9 cellular contexts compared by ENCODE assay signal in the genomic region with DNA sequence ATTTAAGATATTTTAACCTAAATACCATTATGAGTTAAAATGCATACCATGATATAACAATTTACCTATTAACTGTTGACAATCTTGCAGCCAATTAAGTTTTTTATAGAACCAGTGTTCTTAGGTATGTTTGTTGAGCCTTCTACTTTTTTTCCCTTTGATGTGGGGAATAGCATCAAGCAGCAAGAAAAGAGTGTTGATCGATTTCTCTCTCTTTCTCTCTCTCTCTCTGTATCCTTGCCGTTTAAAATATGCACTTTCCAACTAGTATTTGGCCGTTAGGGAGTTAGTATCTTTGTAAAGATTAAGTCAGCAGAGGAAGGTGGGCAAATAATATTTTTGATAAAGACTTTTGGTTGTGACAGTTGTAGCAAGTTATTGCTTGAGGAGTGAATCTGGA. TPM values are rescaled to one million over a fixed set of nuclear protein-coding genes. Genes with fewer than 3 reads are reported as not detected.
DNase-seq lines count a peak whose midpoint lies in the region; ATAC-seq, FAIRE-seq and TF ChIP-seq lines count a peak whose summit lies in the region.
"Had no signal": no experiment of that assay in that cellular context is flagged by ENCODE, and none has a peak within 500 bp of the region (broad histone marks: within the 10 kb centered on the region; RNA-seq: fewer than 3 reads in every experiment).

No MANE protein-coding gene starts in this region.

- WGBS in heart right ventricle, 2 donors: 9 to 13% methylated on average over 3 of the region's 3 CpGs
- WGBS in K562 (ENCODE audit: insufficient coverage, low coverage, missing lambda C conversion rate): 0% methylated on average over 3 of the region's 3 CpGs
- WGBS in urinary bladder: 21% methylated on average over 3 of the region's 3 CpGs

- H3K27ac ChIP-seq in heart right ventricle (peak overlapping the region; percentile 61 to 99 (median 95)), K562 (ENCODE audit: extremely low read depth, low read depth, low read length) (peak overlapping the region; percentile 85), mucosa of rectum (ENCODE audit: low read depth in 2 of 2, low read length in 2 of 2) (peak overlapping the region; percentile 93 to 99), urinary bladder (ENCODE audit: low read depth) (peak overlapping the region; percentile 90)

- H3K9ac ChIP-seq in K562 (ENCODE audit: insufficient read depth in 1 of 2, low read depth in 2 of 2, low read length in 2 of 2): peak overlapping the region in 1 of 2 experiments; percentile 90; a peak in 2 of 4 replicates
- H3K9ac ChIP-seq in mucosa of rectum (ENCODE audit: low read depth in 1 of 2, low read length in 2 of 2): peak overlapping the region in 1 of 2 donors; percentile 80

- no TSS peak for BruUV-seq in K562 (replicated peaks; lab: Mats Ljungman, UMichigan)

- H3K27me3 ChIP-seq in heart right ventricle (no peaks in the 10 kb centered on the region), K562 (ENCODE audit: control insufficient read depth in 2 of 2, insufficient read depth in 2 of 2, low read length in 2 of 2) (no peaks in the 10 kb centered on the region), mucosa of rectum (ENCODE audit: control insufficient read depth in 2 of 2, insufficient read depth in 2 of 2, low read length in 2 of 2) (no peaks in the 10 kb centered on the region)

- H3K4me1 ChIP-seq in heart right ventricle: peaks cover 21 to 78% (median 75%) of the 10 kb centered on the region in 9 donors
- peaks cover 0 to 29% of the 10 kb centered on the region in 2 experiments; a peak in 3 of 5 replicates for H3K4me1 ChIP-seq in K562 (replicated peaks in 1 of 2; ENCODE audit: control insufficient read depth in 2 of 2, insufficient read depth in 2 of 2, low read length in 2 of 2)
- H3K4me1 ChIP-seq in mucosa of rectum (ENCODE audit: control insufficient read depth in 2 of 2, insufficient read depth in 2 of 2, low read length in 2 of 2): peaks cover 60 to 78% of the 10 kb centered on the region in 2 donors
- no peaks in the 10 kb centered on the region for H3K4me1 ChIP-seq in urinary bladder (ENCODE audit: insufficient read depth)

- CTCF ChIA-PET in K562 (lab: Yijun Ruan, JAX; ENCODE audit: low intra/inter-chr PET ratio): no interaction called here

- FAIRE-seq in K562 (lab: Jason Lieb, UNC): no peak

- H3K9me1 ChIP-seq in K562 (ENCODE audit: control insufficient read depth, insufficient read depth, low read length): no peaks in the 10 kb centered on the region

- H4K20me1 ChIP-seq in K562 (replicated peaks; ENCODE audit: control insufficient read depth, insufficient read depth, low read length): 0 out of 2 replicates have a peak, but pooled peaks cover 4% of the 10 kb centered on the region

- TF ChIP-seq CTCF in heart right ventricle (IDR thresholded peaks at IDR 0.05) (no peak), K562 (IDR thresholded peaks at IDR 0.05 in 2 of 3, conservative IDR thresholded peaks at IDR 0.05 in 1 of 3; ENCODE audit: insufficient read depth in 2 of 3, low read depth in 1 of 3, low read length in 3 of 3) (no peak)

- H3K4me3 ChIP-seq in heart right ventricle: peak overlapping the region in 7 of 10 donors; percentile 31 to 70 (median 63)
- peak overlapping the region; percentile 51 for H3K4me3 ChIP-seq in K562
- peak overlapping the region; percentile 6 to 72 for H3K4me3 ChIP-seq in mucosa of rectum (ENCODE audit: low read length in 2 of 2)
- H3K4me3 ChIP-seq in urinary bladder (ENCODE audit: low read depth, low read length): no peak overlapping the region

- intact Hi-C loops in heart right ventricle (cut with DNase I) (no loop called here), Right ventricle myocardium superior (cut with DNase I) (no loop called here), K562 (cut with micrococcal nuclease) (no loop called here)

- H3K36me3 ChIP-seq in heart right ventricle: peaks cover 0 to 31% (median 0%) of the 10 kb centered on the region in 9 donors
- H3K36me3 ChIP-seq in K562 (ENCODE audit: control insufficient read depth, insufficient read depth, low read length): peaks cover 65% of the 10 kb centered on the region
- H3K36me3 ChIP-seq in mucosa of rectum (ENCODE audit: control insufficient read depth in 2 of 2, insufficient read depth in 2 of 2, low read length in 2 of 2): peaks cover 0 to 9% of the 10 kb centered on the region in 2 donors
- H3K36me3 ChIP-seq in urinary bladder (ENCODE audit: insufficient read depth): peaks cover 2% of the 10 kb centered on the region

- ATAC-seq in heart right ventricle: no peak
- no peak for ATAC-seq in Right ventricle myocardium superior (ENCODE audit: poor library complexity)
- ATAC-seq in K562: no peak
- no peak for ATAC-seq in HG02642 (IDR thresholded peaks at IDR 0.05; ENCODE audit: poor library complexity, unreplicated experiment)

- peaks cover 99% of the 10 kb centered on the region for H3K79me2 ChIP-seq in K562 (ENCODE audit: control insufficient read depth, insufficient read depth, low read length)

- no peak for TF ChIP-seq POLR2A in K562 (conservative IDR thresholded peaks at IDR 0.05)

- POLR2A ChIA-PET in K562 (lab: Yijun Ruan, JAX): interaction anchor here (1.8 to 8.9 kb wide), 4 partner anchors 10 to 105 kb away, joined by 6 to 109 read pairs (median 58); no protein-coding TSS in a partner anchor

- H3K9me3 ChIP-seq in heart right ventricle: no peaks in the 10 kb centered on the region
- no peaks in the 10 kb centered on the region for H3K9me3 ChIP-seq in K562 (replicated peaks; ENCODE audit: control insufficient read depth, insufficient read depth, low read depth, low read length)
- no peaks in the 10 kb centered on the region for H3K9me3 ChIP-seq in mucosa of rectum (ENCODE audit: control insufficient read depth in 2 of 2, low read length in 2 of 2)

- in situ Hi-C loops in K562 (cut with MboI): no loop called here

- TF ChIP-seq RAD21 in K562 (CRISPR knock-in tag; conservative IDR thresholded peaks at IDR 0.05 in 1 of 2, IDR thresholded peaks at IDR 0.05 in 1 of 2): no peak

- peak overlapping the region; percentile 89 for H3K4me2 ChIP-seq in K562 (ENCODE audit: insufficient read depth, low read length)

- H2AFZ ChIP-seq in K562 (ENCODE audit: low read depth, low read length): no peak overlapping the region

- TF ChIP-seq EP300 in K562 (IDR thresholded peaks at IDR 0.05; ENCODE audit: low read length): no peak

- DNase-seq in heart right ventricle: no peak
- no peak for DNase-seq in Right ventricle myocardium superior
- DNase-seq in K562 (ENCODE audit: extremely low read depth in 1 of 4, low spot score in 3 of 4): no peak
- DNase-seq in NCI-H187 (lab: John Stamatoyannopoulos, UW): no peak
- no peak for DNase-seq in NK-92 treated with Interleukin-12 subunit alpha and Interleukin-12 subunit beta, amount 100 ng/mL, for 24 hours (lab: John Stamatoyannopoulos, UW)
- DNase-seq: NCI-H1048 had no signal

TF ChIP-seq in K562, 482 proteins besides CTCF, POLR2A, EP300 and RAD21:
- peak; percentile 11; the same call in 1 of the 2 replicates for TF ChIP-seq FOXM1 (IDR thresholded peaks at IDR 0.05; ENCODE audit: low read depth)
- TF ChIP-seq FOXM1 (CRISPR knock-in tag; IDR thresholded peaks at IDR 0.05; ENCODE audit: low read depth): no peak
- no peak for TF ChIP-seq COPS2 (conservative IDR thresholded peaks at IDR 0.05)
- TF ChIP-seq, protein P1, sequence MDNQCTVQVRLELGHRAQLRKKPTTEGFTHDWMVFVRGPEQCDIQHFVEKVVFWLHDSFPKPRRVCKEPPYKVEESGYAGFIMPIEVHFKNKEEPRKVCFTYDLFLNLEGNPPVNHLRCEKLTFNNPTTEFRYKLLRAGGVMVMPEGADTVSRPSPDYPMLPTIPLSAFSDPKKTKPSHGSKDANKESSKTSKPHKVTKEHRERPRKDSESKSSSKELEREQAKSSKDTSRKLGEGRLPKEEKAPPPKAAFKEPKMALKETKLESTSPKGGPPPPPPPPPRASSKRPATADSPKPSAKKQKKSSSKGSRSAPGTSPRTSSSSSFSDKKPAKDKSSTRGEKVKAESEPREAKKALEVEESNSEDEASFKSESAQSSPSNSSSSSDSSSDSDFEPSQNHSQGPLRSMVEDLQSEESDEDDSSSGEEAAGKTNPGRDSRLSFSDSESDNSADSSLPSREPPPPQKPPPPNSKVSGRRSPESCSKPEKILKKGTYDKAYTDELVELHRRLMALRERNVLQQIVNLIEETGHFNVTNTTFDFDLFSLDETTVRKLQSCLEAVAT (IDR thresholded peaks at IDR 0.05): peak; percentile 66 to 70
- peak; percentile 55; the same call in 1 of the 2 replicates for TF ChIP-seq LEF1 (IDR thresholded peaks at IDR 0.05)
- TF ChIP-seq PTBP1 (IDR thresholded peaks at IDR 0.05; ENCODE audit: low read depth, low read length): no peak
- peak; percentile 19 for TF ChIP-seq BRD9 (IDR thresholded peaks at IDR 0.05; ENCODE audit: low read depth, partially characterized antibody)
- peak; percentile 25; the same call in 1 of the 2 replicates for TF ChIP-seq RBFOX2 (IDR thresholded peaks at IDR 0.05; ENCODE audit: low read depth, low read length)
- TF ChIP-seq FOXJ2 (tag; IDR thresholded peaks at IDR 0.05): 0 out of 2 replicates have a peak, but pooled peaks have one; percentile 3
TF ChIP-seq in K562: peak in this region for 6.

RNA-seq across cellular contexts. Expression of a gene that starts 5.9 kb away (rescaled TPM):
- total RNA-seq in heart right ventricle (10 to 100 TPM; 38.0 to 74.0 (median 56.3) TPM), Right ventricle myocardium superior (43.5 TPM), K562 (2014; rRNA removed) (38.9 and 47.3 TPM in 2 replicates), K562 (2014; rRNA removed; fragmentation: Illumina TruSeq; extraction: Trizol) (59.0 and 66.0 TPM in 2 replicates), K562 (2015; rRNA removed; fragmentation: Illumina TruSeq; extraction: Trizol) (45.5 and 49.7 TPM in 2 replicates), K562 (2021) (57.8 and 61.9 TPM in 2 replicates), urinary bladder (210 TPM)
- polyA plus RNA-seq in heart right ventricle (10 to 100 TPM; 12.2 to 41.7 TPM), K562 (2011; rRNA removed) (56.2 and 63.4 TPM in 2 replicates), K562 (2014; fragmentation: Illumina TruSeq; extraction: Trizol) (57.6 and 70.8 TPM in 2 replicates), K562 (2014; fragmentation: Nextera tagmentation; extraction: Ambion mirVana) (10 to 100 TPM; 50.0 to 53.6 TPM), K562 (2014; rRNA removed) (55.3 and 61.3 TPM in 2 replicates), urinary bladder (29.9 TPM)
- total RNA-seq in K562 (2011; cell fraction: chromatin; rRNA removed; ENCODE audit: low replicate concordance): 221 and 585 TPM in 2 replicates
- 101 and 147 TPM in 2 replicates for total RNA-seq in K562 (2011; cell fraction: nucleolus; rRNA removed)
- 282 and 390 TPM in 2 replicates for total RNA-seq in K562 (2011; cell fraction: nucleoplasm; rRNA removed)
- 32.8 and 58.4 TPM in 2 replicates for polyA plus RNA-seq in K562 (2011; cell fraction: cytosol; rRNA removed)
- polyA plus RNA-seq in K562 (2011; cell fraction: nucleus; rRNA removed): 192 and 194 TPM in 2 replicates
- 33.7 and 57.7 TPM in 2 replicates for polyA plus RNA-seq in K562 (2012)
- 167 and 232 TPM in 2 replicates for polyA minus RNA-seq in K562 (2011; rRNA and poly(A)+ RNA removed)
- polyA minus RNA-seq in K562 (2011; cell fraction: cytosol; rRNA and poly(A)+ RNA removed): 39.1 and 51.9 TPM in 2 replicates
- 209 and 435 TPM in 2 replicates for polyA minus RNA-seq in K562 (2011; cell fraction: nucleus; rRNA and poly(A)+ RNA removed)
